1 cellular context compared by ENCODE assay signal in genomic region chr11:61357894-61358239, GRCh38.
TF ChIP-seq lines count a peak whose summit lies in the region.

No MANE protein-coding gene starts in this region.

TF ChIP-seq in IMR-90, 13 proteins besides CTCF, POLR2A, EP300 and RAD21:
- TF ChIP-seq ELK1 (IDR thresholded peaks at IDR 0.05; ENCODE audit: borderline replicate concordance, low read depth, low read length), result no peak
- no peak for TF ChIP-seq USF2 (IDR thresholded peaks at IDR 0.05; ENCODE audit: low read depth, low read length)
- TF ChIP-seq MXI1 (IDR thresholded peaks at IDR 0.05; ENCODE audit: borderline replicate concordance, low read depth, low read length), result no peak
- TF ChIP-seq CEBPB (IDR thresholded peaks at IDR 0.05; ENCODE audit: low read depth, low read length), result no peak
- TF ChIP-seq NFE2L2 (IDR thresholded peaks at IDR 0.05; ENCODE audit: low read depth, low read length), result no peak
- TF ChIP-seq BHLHE40 (IDR thresholded peaks at IDR 0.05; ENCODE audit: low read depth, low read length), result no peak
- no peak for TF ChIP-seq RFX5 (IDR thresholded peaks at IDR 0.05; ENCODE audit: low read depth, low read length)
- TF ChIP-seq SMC3 (IDR thresholded peaks at IDR 0.05; ENCODE audit: low read depth, low read length), result no peak
- no peak for TF ChIP-seq MAFK (IDR thresholded peaks at IDR 0.05; ENCODE audit: low read depth, low read length)
- no peak for TF ChIP-seq RCOR1 (IDR thresholded peaks at IDR 0.05; ENCODE audit: insufficient replicate concordance, low read length)
- no peak for TF ChIP-seq CHD1 (IDR thresholded peaks at IDR 0.05; ENCODE audit: low read depth, low read length)
- no peak for TF ChIP-seq MAZ (IDR thresholded peaks at IDR 0.05; ENCODE audit: borderline replicate concordance, low read depth, low read length)
- no peak for TF ChIP-seq FOS (IDR thresholded peaks at IDR 0.05; ENCODE audit: low read depth, low read length)
